Comparison of ENCODE assay signal across 1 cellular context in the genomic region with DNA sequence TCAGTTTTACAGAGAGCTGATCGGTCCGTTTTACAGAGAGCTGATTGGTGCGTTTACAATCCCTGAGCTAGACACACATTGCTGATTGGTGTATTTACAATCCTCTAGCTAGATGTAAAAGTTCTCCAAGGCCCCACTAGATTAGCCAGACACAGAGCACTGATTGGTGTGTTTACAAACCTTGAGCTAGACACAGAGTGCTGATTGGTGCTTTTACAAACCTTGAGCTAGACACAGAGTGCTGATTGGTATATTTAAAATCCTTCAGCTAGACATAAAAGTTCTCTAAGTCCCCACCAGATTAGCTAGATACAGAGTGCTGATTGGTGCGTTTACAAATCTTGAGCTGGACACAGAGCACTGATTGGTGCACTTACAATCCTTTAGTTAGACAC.
TF ChIP-seq lines count a peak whose summit lies in the region.

No MANE protein-coding gene starts in this region.

TF ChIP-seq in K562, 482 proteins besides CTCF, POLR2A, EP300 and RAD21:
- peak; percentile 37 for TF ChIP-seq NFYB (IDR thresholded peaks at IDR 0.05; ENCODE audit: extremely low read depth, insufficient read length)
